Comparison of ENCODE assay signal across 2 cellular contexts in the genomic region with DNA sequence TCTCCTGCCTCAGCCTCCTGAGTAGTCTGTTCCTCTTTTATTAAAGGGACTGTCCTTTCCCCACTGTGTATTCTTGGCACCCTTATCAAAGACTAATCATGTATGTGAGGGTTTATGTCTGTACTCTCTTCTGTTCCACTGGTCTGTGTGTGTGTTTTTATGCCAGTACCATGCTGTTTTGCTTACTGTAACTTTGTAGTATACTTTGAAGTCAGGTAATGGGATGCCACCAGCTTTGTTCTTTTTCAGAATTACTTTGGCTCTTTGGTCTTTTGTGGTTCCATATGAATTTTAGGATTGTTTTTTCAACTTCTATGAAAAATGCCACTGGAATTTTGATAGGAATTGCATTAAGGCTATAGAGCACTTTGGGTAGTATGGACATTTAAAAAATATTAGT.
TF ChIP-seq lines count a peak whose summit lies in the region.

No MANE protein-coding gene starts in this region.

TF ChIP-seq in A549, 52 proteins besides CTCF, POLR2A, EP300 and RAD21:
- TF ChIP-seq, protein P1, sequence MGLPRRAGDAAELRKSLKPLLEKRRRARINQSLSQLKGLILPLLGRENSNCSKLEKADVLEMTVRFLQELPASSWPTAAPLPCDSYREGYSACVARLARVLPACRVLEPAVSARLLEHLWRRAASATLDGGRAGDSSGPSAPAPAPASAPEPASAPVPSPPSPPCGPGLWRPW (IDR thresholded peaks at IDR 0.05), result no peak
- TF ChIP-seq BHLHE40 (IDR thresholded peaks at IDR 0.05; ENCODE audit: low read depth, low read length) (no peak), KDM1A (IDR thresholded peaks at IDR 0.05; ENCODE audit: low read depth) (peak; percentile 59; the same call in 1 of the 2 replicates), NPAS2 (CRISPR knock-in tag; IDR thresholded peaks at IDR 0.05; ENCODE audit: borderline replicate concordance) (no peak), CBX8 (IDR thresholded peaks at IDR 0.05) (no peak)

TF ChIP-seq in K562, 482 proteins besides CTCF, POLR2A, EP300 and RAD21:
- TF ChIP-seq ZNF79 (CRISPR knock-in tag; IDR thresholded peaks at IDR 0.05; ENCODE audit: low read depth), result no peak
- TF ChIP-seq CTBP1 (IDR thresholded peaks at IDR 0.05; ENCODE audit: borderline replicate concordance), result no peak
- TF ChIP-seq, protein P2, sequence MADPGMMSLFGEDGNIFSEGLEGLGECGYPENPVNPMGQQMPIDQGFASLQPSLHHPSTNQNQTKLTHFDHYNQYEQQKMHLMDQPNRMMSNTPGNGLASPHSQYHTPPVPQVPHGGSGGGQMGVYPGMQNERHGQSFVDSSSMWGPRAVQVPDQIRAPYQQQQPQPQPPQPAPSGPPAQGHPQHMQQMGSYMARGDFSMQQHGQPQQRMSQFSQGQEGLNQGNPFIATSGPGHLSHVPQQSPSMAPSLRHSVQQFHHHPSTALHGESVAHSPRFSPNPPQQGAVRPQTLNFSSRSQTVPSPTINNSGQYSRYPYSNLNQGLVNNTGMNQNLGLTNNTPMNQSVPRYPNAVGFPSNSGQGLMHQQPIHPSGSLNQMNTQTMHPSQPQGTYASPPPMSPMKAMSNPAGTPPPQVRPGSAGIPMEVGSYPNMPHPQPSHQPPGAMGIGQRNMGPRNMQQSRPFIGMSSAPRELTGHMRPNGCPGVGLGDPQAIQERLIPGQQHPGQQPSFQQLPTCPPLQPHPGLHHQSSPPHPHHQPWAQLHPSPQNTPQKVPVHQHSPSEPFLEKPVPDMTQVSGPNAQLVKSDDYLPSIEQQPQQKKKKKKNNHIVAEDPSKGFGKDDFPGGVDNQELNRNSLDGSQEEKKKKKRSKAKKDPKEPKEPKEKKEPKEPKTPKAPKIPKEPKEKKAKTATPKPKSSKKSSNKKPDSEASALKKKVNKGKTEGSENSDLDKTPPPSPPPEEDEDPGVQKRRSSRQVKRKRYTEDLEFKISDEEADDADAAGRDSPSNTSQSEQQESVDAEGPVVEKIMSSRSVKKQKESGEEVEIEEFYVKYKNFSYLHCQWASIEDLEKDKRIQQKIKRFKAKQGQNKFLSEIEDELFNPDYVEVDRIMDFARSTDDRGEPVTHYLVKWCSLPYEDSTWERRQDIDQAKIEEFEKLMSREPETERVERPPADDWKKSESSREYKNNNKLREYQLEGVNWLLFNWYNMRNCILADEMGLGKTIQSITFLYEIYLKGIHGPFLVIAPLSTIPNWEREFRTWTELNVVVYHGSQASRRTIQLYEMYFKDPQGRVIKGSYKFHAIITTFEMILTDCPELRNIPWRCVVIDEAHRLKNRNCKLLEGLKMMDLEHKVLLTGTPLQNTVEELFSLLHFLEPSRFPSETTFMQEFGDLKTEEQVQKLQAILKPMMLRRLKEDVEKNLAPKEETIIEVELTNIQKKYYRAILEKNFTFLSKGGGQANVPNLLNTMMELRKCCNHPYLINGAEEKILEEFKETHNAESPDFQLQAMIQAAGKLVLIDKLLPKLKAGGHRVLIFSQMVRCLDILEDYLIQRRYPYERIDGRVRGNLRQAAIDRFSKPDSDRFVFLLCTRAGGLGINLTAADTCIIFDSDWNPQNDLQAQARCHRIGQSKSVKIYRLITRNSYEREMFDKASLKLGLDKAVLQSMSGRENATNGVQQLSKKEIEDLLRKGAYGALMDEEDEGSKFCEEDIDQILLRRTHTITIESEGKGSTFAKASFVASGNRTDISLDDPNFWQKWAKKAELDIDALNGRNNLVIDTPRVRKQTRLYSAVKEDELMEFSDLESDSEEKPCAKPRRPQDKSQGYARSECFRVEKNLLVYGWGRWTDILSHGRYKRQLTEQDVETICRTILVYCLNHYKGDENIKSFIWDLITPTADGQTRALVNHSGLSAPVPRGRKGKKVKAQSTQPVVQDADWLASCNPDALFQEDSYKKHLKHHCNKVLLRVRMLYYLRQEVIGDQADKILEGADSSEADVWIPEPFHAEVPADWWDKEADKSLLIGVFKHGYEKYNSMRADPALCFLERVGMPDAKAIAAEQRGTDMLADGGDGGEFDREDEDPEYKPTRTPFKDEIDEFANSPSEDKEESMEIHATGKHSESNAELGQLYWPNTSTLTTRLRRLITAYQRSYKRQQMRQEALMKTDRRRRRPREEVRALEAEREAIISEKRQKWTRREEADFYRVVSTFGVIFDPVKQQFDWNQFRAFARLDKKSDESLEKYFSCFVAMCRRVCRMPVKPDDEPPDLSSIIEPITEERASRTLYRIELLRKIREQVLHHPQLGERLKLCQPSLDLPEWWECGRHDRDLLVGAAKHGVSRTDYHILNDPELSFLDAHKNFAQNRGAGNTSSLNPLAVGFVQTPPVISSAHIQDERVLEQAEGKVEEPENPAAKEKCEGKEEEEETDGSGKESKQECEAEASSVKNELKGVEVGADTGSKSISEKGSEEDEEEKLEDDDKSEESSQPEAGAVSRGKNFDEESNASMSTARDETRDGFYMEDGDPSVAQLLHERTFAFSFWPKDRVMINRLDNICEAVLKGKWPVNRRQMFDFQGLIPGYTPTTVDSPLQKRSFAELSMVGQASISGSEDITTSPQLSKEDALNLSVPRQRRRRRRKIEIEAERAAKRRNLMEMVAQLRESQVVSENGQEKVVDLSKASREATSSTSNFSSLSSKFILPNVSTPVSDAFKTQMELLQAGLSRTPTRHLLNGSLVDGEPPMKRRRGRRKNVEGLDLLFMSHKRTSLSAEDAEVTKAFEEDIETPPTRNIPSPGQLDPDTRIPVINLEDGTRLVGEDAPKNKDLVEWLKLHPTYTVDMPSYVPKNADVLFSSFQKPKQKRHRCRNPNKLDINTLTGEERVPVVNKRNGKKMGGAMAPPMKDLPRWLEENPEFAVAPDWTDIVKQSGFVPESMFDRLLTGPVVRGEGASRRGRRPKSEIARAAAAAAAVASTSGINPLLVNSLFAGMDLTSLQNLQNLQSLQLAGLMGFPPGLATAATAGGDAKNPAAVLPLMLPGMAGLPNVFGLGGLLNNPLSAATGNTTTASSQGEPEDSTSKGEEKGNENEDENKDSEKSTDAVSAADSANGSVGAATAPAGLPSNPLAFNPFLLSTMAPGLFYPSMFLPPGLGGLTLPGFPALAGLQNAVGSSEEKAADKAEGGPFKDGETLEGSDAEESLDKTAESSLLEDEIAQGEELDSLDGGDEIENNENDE (IDR thresholded peaks at IDR 0.05; ENCODE audit: low read depth, low read length), result no peak
- TF ChIP-seq, protein P3, sequence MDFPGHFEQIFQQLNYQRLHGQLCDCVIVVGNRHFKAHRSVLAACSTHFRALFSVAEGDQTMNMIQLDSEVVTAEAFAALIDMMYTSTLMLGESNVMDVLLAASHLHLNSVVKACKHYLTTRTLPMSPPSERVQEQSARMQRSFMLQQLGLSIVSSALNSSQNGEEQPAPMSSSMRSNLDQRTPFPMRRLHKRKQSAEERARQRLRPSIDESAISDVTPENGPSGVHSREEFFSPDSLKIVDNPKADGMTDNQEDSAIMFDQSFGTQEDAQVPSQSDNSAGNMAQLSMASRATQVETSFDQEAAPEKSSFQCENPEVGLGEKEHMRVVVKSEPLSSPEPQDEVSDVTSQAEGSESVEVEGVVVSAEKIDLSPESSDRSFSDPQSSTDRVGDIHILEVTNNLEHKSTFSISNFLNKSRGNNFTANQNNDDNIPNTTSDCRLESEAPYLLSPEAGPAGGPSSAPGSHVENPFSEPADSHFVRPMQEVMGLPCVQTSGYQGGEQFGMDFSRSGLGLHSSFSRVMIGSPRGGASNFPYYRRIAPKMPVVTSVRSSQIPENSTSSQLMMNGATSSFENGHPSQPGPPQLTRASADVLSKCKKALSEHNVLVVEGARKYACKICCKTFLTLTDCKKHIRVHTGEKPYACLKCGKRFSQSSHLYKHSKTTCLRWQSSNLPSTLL (IDR thresholded peaks at IDR 0.05), result no peak
- TF ChIP-seq ZNF76 (CRISPR knock-in tag; IDR thresholded peaks at IDR 0.05; ENCODE audit: borderline replicate concordance), result no peak
- TF ChIP-seq RBM25 (IDR thresholded peaks at IDR 0.05; ENCODE audit: low read depth, low read length, severe bottlenecking), result peak; percentile 59
- TF ChIP-seq, protein P4, sequence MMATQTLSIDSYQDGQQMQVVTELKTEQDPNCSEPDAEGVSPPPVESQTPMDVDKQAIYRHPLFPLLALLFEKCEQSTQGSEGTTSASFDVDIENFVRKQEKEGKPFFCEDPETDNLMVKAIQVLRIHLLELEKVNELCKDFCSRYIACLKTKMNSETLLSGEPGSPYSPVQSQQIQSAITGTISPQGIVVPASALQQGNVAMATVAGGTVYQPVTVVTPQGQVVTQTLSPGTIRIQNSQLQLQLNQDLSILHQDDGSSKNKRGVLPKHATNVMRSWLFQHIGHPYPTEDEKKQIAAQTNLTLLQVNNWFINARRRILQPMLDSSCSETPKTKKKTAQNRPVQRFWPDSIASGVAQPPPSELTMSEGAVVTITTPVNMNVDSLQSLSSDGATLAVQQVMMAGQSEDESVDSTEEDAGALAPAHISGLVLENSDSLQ (IDR thresholded peaks at IDR 0.05), result no peak
